Comparison of ENCODE assay signal across 12 cellular contexts in genomic region chr4:156889616-156890594, GRCh38.
DNase-seq lines count a peak whose midpoint lies in the region; ATAC-seq and TF ChIP-seq lines count a peak whose summit lies in the region.
"Had no signal": no experiment of that assay in that cellular context is flagged by ENCODE, and none has a peak within 500 bp of the region (broad histone marks: within the 10 kb centered on the region; RNA-seq: fewer than 3 reads in every experiment).

No MANE protein-coding gene starts in this region.

- no peaks in the 10 kb centered on the region for H4K20me1 ChIP-seq in GM23248 (ENCODE audit: insufficient read depth)

- DNase-seq in GM23248 (peak; percentile 87), adrenal gland (peak; percentile 32 to 73 (median 50)), left cardiac atrium (peak; percentile 46), upper lobe of right lung (no peak), midbrain (lab: John Stamatoyannopoulos, UW) (no peak)
- no peak for DNase-seq in stimulated activated CD4-positive, alpha-beta T cell treated with anti-CD3 and anti-CD28 coated beads, Interleukin-4, amount 100 ng/mL, for 1 hour
- DNase-seq: activated CD8-positive, alpha-beta memory T cell treated with anti-CD3 and anti-CD28 coated beads, Interleukin-2, amount 50 U/mL, for 48 hours; NCI-H2227 treated with DMSO at 0.1 percent for 48 hours; retina; T-cell had no signal

- ATAC-seq in left cardiac atrium (peak; percentile 23 to 74), HG03457 (IDR thresholded peaks at IDR 0.05; ENCODE audit: unreplicated experiment) (no peak), upper lobe of right lung (no peak)
- ATAC-seq: T-cell had no signal

- H3F3A ChIP-seq in GM23248 (ENCODE audit: insufficient read depth): peaks cover 19% of the 10 kb centered on the region

- TF ChIP-seq CTCF in adrenal gland (IDR thresholded peaks at IDR 0.05) (no peak), upper lobe of right lung (IDR thresholded peaks at IDR 0.05) (no peak)

- H3K27me3 ChIP-seq in GM23248 (replicated peaks; ENCODE audit: insufficient read depth) (no peaks in the 10 kb centered on the region), adrenal gland (no peaks in the 10 kb centered on the region), skeletal muscle satellite cell (ENCODE audit: control insufficient read depth, insufficient read depth, low read length) (no peaks in the 10 kb centered on the region), upper lobe of right lung (no peaks in the 10 kb centered on the region)

- H3K4me2 ChIP-seq in GM23248 (ENCODE audit: unreplicated experiment) (peak overlapping the region; percentile 61), skeletal muscle satellite cell (ENCODE audit: low read length) (peak overlapping the region; percentile 66)

- no peak overlapping the region for H2AFZ ChIP-seq in GM23248

- H3K9ac ChIP-seq in GM23248 (peak overlapping the region; percentile 44), skeletal muscle satellite cell (ENCODE audit: low read depth, low read length) (peak overlapping the region; percentile 36)

- intact Hi-C loops in adrenal gland (cut with DNase I) (no loop called here), left cardiac atrium (cut with DNase I) (no loop called here), upper lobe of right lung (cut with DNase I) (no loop called here)

- H3K36me3 ChIP-seq in GM23248 (ENCODE audit: low read depth) (no peaks in the 10 kb centered on the region), adrenal gland (replicated peaks in 1 of 2) (no peaks in the 10 kb centered on the region), skeletal muscle satellite cell (ENCODE audit: insufficient read depth, low read length) (no peaks in the 10 kb centered on the region), upper lobe of right lung (no peaks in the 10 kb centered on the region)

- no peak for TF ChIP-seq POLR2A in adrenal gland (IDR thresholded peaks at IDR 0.05)

- in situ Hi-C loops in GM23248 (cut with MboI): no loop called here

- peaks cover 85% of the 10 kb centered on the region for H3K79me2 ChIP-seq in GM23248 (ENCODE audit: insufficient read depth)

- H3K27ac ChIP-seq in GM23248 (peak overlapping the region; percentile 82), adrenal gland (peak overlapping the region in 4 of 5 donors; percentile 9 to 66 (median 48)), upper lobe of right lung (no peak overlapping the region)

- H3K9me2 ChIP-seq in GM23248 (ENCODE audit: insufficient read depth): no peaks in the 10 kb centered on the region

- H3K4me1 ChIP-seq in GM23248 (ENCODE audit: insufficient read depth) (peaks cover 37% of the 10 kb centered on the region), adrenal gland (replicated peaks in 1 of 2) (peaks cover 16 to 38% of the 10 kb centered on the region in 2 donors), skeletal muscle satellite cell (ENCODE audit: control insufficient read depth, insufficient read depth, low read length) (peaks cover 40% of the 10 kb centered on the region), upper lobe of right lung (no peaks in the 10 kb centered on the region)

- H3K4me3 ChIP-seq in GM23248 (peak overlapping the region; percentile 27; the same call in 1 of the 2 replicates), adrenal gland (peak overlapping the region in 1 of 4 donors; percentile 13), skeletal muscle satellite cell (ENCODE audit: low read length) (peak overlapping the region; percentile 30), upper lobe of right lung (no peak overlapping the region)

- no peaks in the 10 kb centered on the region for H3K9me3 ChIP-seq in GM23248 (ENCODE audit: low read depth)
- H3K9me3 ChIP-seq in adrenal gland (replicated peaks in 1 of 3): no peaks in the 10 kb centered on the region
- no peaks in the 10 kb centered on the region for H3K9me3 ChIP-seq in skeletal muscle satellite cell (replicated peaks; ENCODE audit: low read length)
- H3K9me3 ChIP-seq in upper lobe of right lung: no peaks in the 10 kb centered on the region

- 57 to 59% methylated on average over 8 of the region's 8 CpGs for WGBS in GM23248 (ENCODE audit: low coverage in 1 of 2, low lambda C conversion rate in 2 of 2, missing lambda C conversion rate in 2 of 2), 2 experiments
- 72 to 76% (median 74%) methylated on average over 8 of the region's 8 CpGs for WGBS in adrenal gland, 4 donors

Comparison
In these comparisons a context has a peak if more than half of its experiments do, and no peak if none do; other contexts are left out.
1. DNase-seq: peak in GM23248 (single experiment), adrenal gland (7 of 7) and left cardiac atrium (single experiment); none in upper lobe of right lung (single experiment), midbrain (single experiment) and stimulated activated CD4-positive, alpha-beta T cell treated with anti-CD3 and anti-CD28 coated beads, Interleukin-4, amount 100 ng/mL, for 1 hour (single experiment).
2. ATAC-seq: peak in left cardiac atrium (2 of 2); none in HG03457 (single experiment) and upper lobe of right lung (single experiment).